Comparison of ENCODE assay signal across 8 cellular contexts in the genomic region with DNA sequence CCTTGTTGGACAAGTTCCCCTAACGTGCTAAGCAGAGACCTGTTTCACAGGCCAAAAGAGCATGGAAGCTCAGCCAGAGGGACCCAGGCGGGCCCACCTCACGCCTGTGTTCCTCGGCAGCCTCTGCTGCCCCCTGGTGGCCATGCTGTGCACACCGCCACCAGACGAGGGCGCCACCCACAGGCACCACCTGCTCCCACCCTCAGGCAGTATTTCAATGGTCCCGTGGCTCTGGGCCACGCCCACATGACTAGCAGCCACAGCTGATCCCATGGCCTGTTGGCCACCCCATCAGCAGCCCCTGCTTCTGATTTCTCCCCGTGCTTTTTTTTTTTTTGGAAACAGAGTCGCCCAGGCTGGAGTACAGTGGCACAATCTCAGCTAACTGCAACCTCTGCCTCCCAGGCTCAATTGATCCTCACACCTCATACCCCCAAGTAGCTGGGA. TPM values are rescaled to one million over a fixed set of nuclear protein-coding genes. Genes with fewer than 3 reads are reported as not detected.
DNase-seq lines count a peak whose midpoint lies in the region; ATAC-seq and TF ChIP-seq lines count a peak whose summit lies in the region.

No MANE protein-coding gene starts in this region.

- H3K4me1 Mint-ChIP-seq in CD4-positive, CD25-positive, alpha-beta regulatory T cell: peaks cover 0 to 12% (median 4%) of the 10 kb centered on the region in 4 donors
- H3K4me1 Mint-ChIP-seq in IgD-negative memory B cell: peaks cover 2 to 6% (median 3%) of the 10 kb centered on the region in 3 donors
- H3K4me1 Mint-ChIP-seq in naive thymus-derived CD8-positive, alpha-beta T cell: peaks cover 7 to 12% (median 8%) of the 10 kb centered on the region in 4 donors

- H3K4me3 Mint-ChIP-seq in CD4-positive, CD25-positive, alpha-beta regulatory T cell: no peak overlapping the region
- H3K4me3 Mint-ChIP-seq in IgD-negative memory B cell: peak overlapping the region in 1 of 4 donors; percentile 37
- no peak overlapping the region for H3K4me3 Mint-ChIP-seq in naive thymus-derived CD8-positive, alpha-beta T cell

- no peaks in the 10 kb centered on the region for H3K9me3 ChIP-seq in CD4-positive, CD25-positive, alpha-beta regulatory T cell (ENCODE audit: control insufficient read depth in 2 of 2, low read length in 2 of 2)
- no peaks in the 10 kb centered on the region for H3K9me3 ChIP-seq in PC-3 (ENCODE audit: low read length)

- no peaks in the 10 kb centered on the region for H3K79me2 ChIP-seq in PC-3 (ENCODE audit: low read length)

- no peaks in the 10 kb centered on the region for H3K27me3 ChIP-seq in CD4-positive, CD25-positive, alpha-beta regulatory T cell (ENCODE audit: control insufficient read depth, insufficient read depth, low read length)
- no peaks in the 10 kb centered on the region for H3K27me3 ChIP-seq in PC-3 (ENCODE audit: low read length)

- no peak overlapping the region for H3K27ac ChIP-seq in CD4-positive, CD25-positive, alpha-beta regulatory T cell (ENCODE audit: insufficient read depth, low read length, poor library complexity, severe bottlenecking)
- no peak overlapping the region for H3K27ac ChIP-seq in PC-3 (ENCODE audit: low read length)

- no TSS peak for BruUV-seq in PC-3 (replicated peaks; lab: Mats Ljungman, UMichigan)

- no peaks in the 10 kb centered on the region for H4K20me1 ChIP-seq in PC-3 (ENCODE audit: low read length)

- no peak overlapping the region for H3K4me3 ChIP-seq in CD4-positive, CD25-positive, alpha-beta regulatory T cell (ENCODE audit: low read depth, low read length)
- H3K4me3 ChIP-seq in PC-3 (ENCODE audit: low read length): no peak overlapping the region

- ATAC-seq in CD4-positive, CD25-positive, alpha-beta regulatory T cell (ENCODE audit: low read depth in 2 of 2): peak; percentile 96 to 97
- ATAC-seq in GM19324 (IDR thresholded peaks at IDR 0.05; ENCODE audit: low FRiP score, unreplicated experiment) (peak; percentile 50), PC-3 (peak; percentile 69), esophagus mucosa (peak; percentile 91)
- peak; percentile 99 for ATAC-seq in naive thymus-derived CD8-positive, alpha-beta T cell

- no peaks in the 10 kb centered on the region for H3K9me2 ChIP-seq in PC-3 (replicated peaks; ENCODE audit: low read length)

- H3F3A ChIP-seq in PC-3 (ENCODE audit: low read length, unreplicated experiment): no peaks in the 10 kb centered on the region

- no peaks in the 10 kb centered on the region for H3K9me3 Mint-ChIP-seq in CD4-positive, CD25-positive, alpha-beta regulatory T cell
- H3K9me3 Mint-ChIP-seq in IgD-negative memory B cell: no peaks in the 10 kb centered on the region
- H3K9me3 Mint-ChIP-seq in naive thymus-derived CD8-positive, alpha-beta T cell: no peaks in the 10 kb centered on the region

- peak; percentile 97 for TF ChIP-seq CTCF in PC-3 (conservative IDR thresholded peaks at IDR 0.05; ENCODE audit: low read depth, low read length)

- peak overlapping the region in 1 of 3 donors; percentile 9 for H3K27ac Mint-ChIP-seq in CD4-positive, CD25-positive, alpha-beta regulatory T cell
- peak overlapping the region in 2 of 3 donors; percentile 34 to 63 for H3K27ac Mint-ChIP-seq in IgD-negative memory B cell
- H3K27ac Mint-ChIP-seq in naive thymus-derived CD8-positive, alpha-beta T cell: peak overlapping the region in 2 of 10 donors; percentile 11 to 75

- CTCF ChIA-PET in PC-3 (lab: Charles Lee): interaction anchor here (0.6 to 2.5 kb wide), 7 partner anchors 12 to 354 kb away, joined by 3 to 14 read pairs (median 4); no protein-coding TSS in a partner anchor

- H2AFZ ChIP-seq in PC-3 (ENCODE audit: low read length): no peak overlapping the region

- intact Hi-C loops in PC-3 (cut with micrococcal nuclease): loop anchor here (1.0 kb wide), 1 partner anchor 32 kb away; no protein-coding TSS in a partner anchor

- H3K36me3 ChIP-seq in CD4-positive, CD25-positive, alpha-beta regulatory T cell (ENCODE audit: control insufficient read depth, insufficient read depth, low read length): no peaks in the 10 kb centered on the region
- H3K36me3 ChIP-seq in PC-3 (ENCODE audit: low read depth, low read length): no peaks in the 10 kb centered on the region

- POLR2A ChIA-PET in PC-3 (lab: Charles Lee; ENCODE audit: unreplicated experiment): no interaction called here
- POLR2A ChIA-PET in naive thymus-derived CD8-positive, alpha-beta T cell (lab: Charles Lee): interaction anchor here (0.6 to 2.7 kb wide), 4 partner anchors 12 to 40 kb away, joined by 3 to 18 read pairs (median 7); no protein-coding TSS in a partner anchor

- no peaks in the 10 kb centered on the region for H3K27me3 Mint-ChIP-seq in CD4-positive, CD25-positive, alpha-beta regulatory T cell
- H3K27me3 Mint-ChIP-seq in IgD-negative memory B cell: no peaks in the 10 kb centered on the region
- no peaks in the 10 kb centered on the region for H3K27me3 Mint-ChIP-seq in naive thymus-derived CD8-positive, alpha-beta T cell

- H3K9ac ChIP-seq in PC-3 (ENCODE audit: low read length): no peak overlapping the region

- peaks cover 3% of the 10 kb centered on the region for H3K36me3 Mint-ChIP-seq in CD4-positive, CD25-positive, alpha-beta regulatory T cell
- peaks cover 1% of the 10 kb centered on the region for H3K36me3 Mint-ChIP-seq in IgD-negative memory B cell
- H3K36me3 Mint-ChIP-seq in naive thymus-derived CD8-positive, alpha-beta T cell: peaks cover 0 to 30% (median 2%) of the 10 kb centered on the region in 3 donors

- peak; percentile 81 to 89 (median 88) for DNase-seq in CD4-positive, CD25-positive, alpha-beta regulatory T cell
- DNase-seq in PC-3 (peak; percentile 87), activated T-cell treated with anti-CD3 and anti-CD28 coated beads for 48 hours (ENCODE audit: low read depth) (peak; percentile 91)
- peak; percentile 85 to 93 (median 90) for DNase-seq in naive thymus-derived CD8-positive, alpha-beta T cell
- peak; percentile 82 for DNase-seq in stimulated activated naive CD4-positive, alpha-beta T cell treated with Interleukin-2 at 50 U/mL for 16 hours (lab: John Stamatoyannopoulos, UW)

- peaks cover 4% of the 10 kb centered on the region for H3K4me1 ChIP-seq in CD4-positive, CD25-positive, alpha-beta regulatory T cell (ENCODE audit: control insufficient read depth, insufficient read depth, low read length, poor library complexity, severe bottlenecking)
- H3K4me1 ChIP-seq in PC-3 (ENCODE audit: insufficient read depth, low read length): no peaks in the 10 kb centered on the region

- no peak overlapping the region for H3K4me2 ChIP-seq in PC-3 (ENCODE audit: low read length)

RNA-seq across cellular contexts. Expression of gene MPG, which starts 18.9 kb away (rescaled TPM):
- 29.2 TPM for total RNA-seq in CD4-positive, CD25-positive, alpha-beta regulatory T cell
- 10 to 100 TPM; 62.2 to 82.7 (median 81.8) TPM for polyA plus RNA-seq in CD4-positive, CD25-positive, alpha-beta regulatory T cell
- 87.6 TPM for polyA plus RNA-seq in IgD-negative memory B cell
- total RNA-seq in PC-3 (2014; rRNA removed): 147 and 175 TPM in 2 replicates
- 46.5 TPM for total RNA-seq in esophagus mucosa
- 10 to 100 TPM; 24.5 to 27.2 TPM for total RNA-seq in naive thymus-derived CD8-positive, alpha-beta T cell
- 10 to 100 TPM; 46.0 to 57.7 (median 51.8) TPM for polyA plus RNA-seq in naive thymus-derived CD8-positive, alpha-beta T cell

RNA-seq across cellular contexts. Expression of gene RHBDF1, which starts 24.5 kb away (rescaled TPM):
- total RNA-seq in CD4-positive, CD25-positive, alpha-beta regulatory T cell: 0.67 TPM
- polyA plus RNA-seq in CD4-positive, CD25-positive, alpha-beta regulatory T cell: not detected
- polyA plus RNA-seq in IgD-negative memory B cell: not detected
- 23.3 and 26.3 TPM in 2 replicates for total RNA-seq in PC-3 (2014; rRNA removed)
- 21.8 TPM for total RNA-seq in esophagus mucosa
- total RNA-seq in naive thymus-derived CD8-positive, alpha-beta T cell: not detected
- under 1 TPM in 1 of 3 donors, not detected in 2; 0.50 TPM for polyA plus RNA-seq in naive thymus-derived CD8-positive, alpha-beta T cell

RNA-seq across cellular contexts. Expression of gene NPRL3, which starts 41.5 kb away (rescaled TPM):
- total RNA-seq in CD4-positive, CD25-positive, alpha-beta regulatory T cell: 23.1 TPM
- polyA plus RNA-seq in CD4-positive, CD25-positive, alpha-beta regulatory T cell: 1 to 10 TPM; 6.5 to 9.2 (median 8.2) TPM
- polyA plus RNA-seq in IgD-negative memory B cell: 15.2 TPM
- total RNA-seq in PC-3 (2014; rRNA removed) (14.9 and 22.2 TPM in 2 replicates), esophagus mucosa (20.5 TPM)
- 10 to 100 TPM; 40.7 to 41.3 TPM for total RNA-seq in naive thymus-derived CD8-positive, alpha-beta T cell
- polyA plus RNA-seq in naive thymus-derived CD8-positive, alpha-beta T cell: 10 to 100 TPM in 2 of 3 donors, 1 to 10 TPM in 1; 5.9 to 16.2 (median 13.1) TPM

RNA-seq across cellular contexts. Expression of gene SNRNP25, which starts 43.3 kb away (rescaled TPM):
- 9.4 TPM for total RNA-seq in CD4-positive, CD25-positive, alpha-beta regulatory T cell
- 10 to 100 TPM; 16.6 to 29.1 (median 21.2) TPM for polyA plus RNA-seq in CD4-positive, CD25-positive, alpha-beta regulatory T cell
- polyA plus RNA-seq in IgD-negative memory B cell: 39.1 TPM
- 45.8 and 62.2 TPM in 2 replicates for total RNA-seq in PC-3 (2014; rRNA removed)
- 18.8 TPM for total RNA-seq in esophagus mucosa
- total RNA-seq in naive thymus-derived CD8-positive, alpha-beta T cell: 10 to 100 TPM in 1 of 2 experiments, 1 to 10 TPM in 1; 9.5 to 11.3 TPM
- 10 to 100 TPM; 20.2 to 30.2 (median 22.3) TPM for polyA plus RNA-seq in naive thymus-derived CD8-positive, alpha-beta T cell

RNA-seq across cellular contexts. Expression of gene POLR3K, which starts 43.5 kb away (rescaled TPM):
- 12.7 TPM for total RNA-seq in CD4-positive, CD25-positive, alpha-beta regulatory T cell
- 10 to 100 TPM; 37.5 to 50.4 (median 48.6) TPM for polyA plus RNA-seq in CD4-positive, CD25-positive, alpha-beta regulatory T cell
- 45.2 TPM for polyA plus RNA-seq in IgD-negative memory B cell
- total RNA-seq in PC-3 (2014; rRNA removed) (20.3 and 30.2 TPM in 2 replicates), esophagus mucosa (9.5 TPM)
- total RNA-seq in naive thymus-derived CD8-positive, alpha-beta T cell: 10 to 100 TPM; 16.2 to 17.1 TPM
- polyA plus RNA-seq in naive thymus-derived CD8-positive, alpha-beta T cell: 10 to 100 TPM; 20.9 to 29.5 (median 23.1) TPM

Comparison
In these comparisons a context has a peak if more than half of its experiments do, and no peak if none do; other contexts are left out.
1. RNA of gene RHBDF1, which starts 24.5 kb away (total RNA-seq): 23.3 to 26.3 TPM in PC-3 and 21.8 TPM in esophagus mucosa (single experiment); 0.67 TPM in CD4-positive, CD25-positive, alpha-beta regulatory T cell (single experiment) and not detected in naive thymus-derived CD8-positive, alpha-beta T cell; every median in the first group is over 10 times any median in the second.
2. Peak in every context shown above with its lines, with median percentiles within 50 percentile points of each other: ATAC-seq and DNase-seq.